In genomic region chr6:49939993-49940498, GRCh38 we compare ENCODE assay signal across 1 cellular context.
A peak's percentile ranks its signal among the peaks of the same experiment; 100 is the strongest.
TF ChIP-seq lines count a peak whose summit lies in the region.

No MANE protein-coding gene starts in this region.

TF ChIP-seq in K562, 482 proteins besides CTCF, POLR2A, EP300 and RAD21 (continued from another document and continues in another):
- TF ChIP-seq ZBTB11 (CRISPR knock-in tag; IDR thresholded peaks at IDR 0.05) (peak in 1 of 3 experiments; percentile 43; a peak in 1 of 6 replicates), POLR3G (IDR thresholded peaks at IDR 0.05; ENCODE audit: extremely low read depth, insufficient read length, insufficient replicate concordance) (no peak), ZNF444 (CRISPR knock-in tag; IDR thresholded peaks at IDR 0.05) (0 out of 2 replicates have a peak, but pooled peaks have one; percentile 46), RBBP5 (IDR thresholded peaks at IDR 0.05; ENCODE audit: borderline replicate concordance, insufficient read depth, low read length, poor library complexity, severe bottlenecking) (peak; percentile 78), SMARCE1 (IDR thresholded peaks at IDR 0.05) (peak; percentile 77), SOX6 (IDR thresholded peaks at IDR 0.05) (peak; percentile 85), MAFG (tag; conservative IDR thresholded peaks at IDR 0.05) (no peak), ATF1 (CRISPR knock-in tag; IDR thresholded peaks at IDR 0.05) (no peak), ATF1 (tag; IDR thresholded peaks at IDR 0.05) (0 out of 2 replicates have a peak, but pooled peaks have one; percentile 37), ZNF217 (CRISPR knock-in tag; IDR thresholded peaks at IDR 0.05) (no peak), MEF2A (IDR thresholded peaks at IDR 0.05; ENCODE audit: control insufficient read depth, low read depth, low read length) (peak; percentile 54; the same call in 1 of the 2 replicates), MECOM (CRISPR knock-in tag; IDR thresholded peaks at IDR 0.05) (0 out of 2 replicates have a peak, but pooled peaks have one; percentile 20), STAT5A (IDR thresholded peaks at IDR 0.05; ENCODE audit: borderline replicate concordance, low read length) (peak; percentile 100), NCOA6 (IDR thresholded peaks at IDR 0.05) (peak; percentile 47), KAT7 (CRISPR knock-in tag; IDR thresholded peaks at IDR 0.05; ENCODE audit: borderline replicate concordance) (peak; percentile 52; the same call in 1 of the 2 replicates), ZNF408 (CRISPR knock-in tag; IDR thresholded peaks at IDR 0.05; ENCODE audit: low read depth) (no peak), PHF8 (IDR thresholded peaks at IDR 0.05; ENCODE audit: borderline replicate concordance, low read length) (peak; percentile 25; the same call in 1 of the 2 replicates), HDAC3 (IDR thresholded peaks at IDR 0.05; ENCODE audit: borderline replicate concordance, partially characterized antibody) (peak; percentile 74), MAZ (CRISPR knock-in tag; conservative IDR thresholded peaks at IDR 0.05 in 1 of 2, IDR thresholded peaks at IDR 0.05 in 1 of 2) (0 out of 4 replicates have a peak, but pooled peaks of 1 of the 2 experiments have one; percentile 38), FOXK2 (conservative IDR thresholded peaks at IDR 0.05 in 1 of 2, IDR thresholded peaks at IDR 0.05 in 1 of 2; ENCODE audit: low read depth in 2 of 2) (peak; percentile 97 to 99), TRIM25 (IDR thresholded peaks at IDR 0.05; ENCODE audit: borderline replicate concordance) (no peak), CBX3 (IDR thresholded peaks at IDR 0.05; ENCODE audit: borderline replicate concordance in 1 of 2, low read length in 2 of 2) (peak in 1 of 2 experiments; percentile 85; a peak in 1 of 3 replicates), ZEB2 (IDR thresholded peaks at IDR 0.05) (peak; percentile 42; the same call in 1 of the 2 replicates), STAT5B (CRISPR knock-in tag; IDR thresholded peaks at IDR 0.05) (no peak), CHCHD3 (CRISPR knock-in tag; IDR thresholded peaks at IDR 0.05) (no peak), TBL1XR1 (IDR thresholded peaks at IDR 0.05; ENCODE audit: low read length in 2 of 2) (peak in 1 of 2 experiments; percentile 91; a peak in 2 of 4 replicates), ZNF184 (CRISPR knock-in tag; IDR thresholded peaks at IDR 0.05) (no peak), CEBPG (CRISPR knock-in tag; IDR thresholded peaks at IDR 0.05) (no peak), CEBPG (tag; conservative IDR thresholded peaks at IDR 0.05 in 1 of 2, IDR thresholded peaks at IDR 0.05 in 1 of 2) (no peak; a peak in 1 of 4 replicates), GABPB1 (CRISPR knock-in tag; IDR thresholded peaks at IDR 0.05) (peak; percentile 38; the same call in 1 of the 2 replicates)
- TF ChIP-seq, protein P1, sequence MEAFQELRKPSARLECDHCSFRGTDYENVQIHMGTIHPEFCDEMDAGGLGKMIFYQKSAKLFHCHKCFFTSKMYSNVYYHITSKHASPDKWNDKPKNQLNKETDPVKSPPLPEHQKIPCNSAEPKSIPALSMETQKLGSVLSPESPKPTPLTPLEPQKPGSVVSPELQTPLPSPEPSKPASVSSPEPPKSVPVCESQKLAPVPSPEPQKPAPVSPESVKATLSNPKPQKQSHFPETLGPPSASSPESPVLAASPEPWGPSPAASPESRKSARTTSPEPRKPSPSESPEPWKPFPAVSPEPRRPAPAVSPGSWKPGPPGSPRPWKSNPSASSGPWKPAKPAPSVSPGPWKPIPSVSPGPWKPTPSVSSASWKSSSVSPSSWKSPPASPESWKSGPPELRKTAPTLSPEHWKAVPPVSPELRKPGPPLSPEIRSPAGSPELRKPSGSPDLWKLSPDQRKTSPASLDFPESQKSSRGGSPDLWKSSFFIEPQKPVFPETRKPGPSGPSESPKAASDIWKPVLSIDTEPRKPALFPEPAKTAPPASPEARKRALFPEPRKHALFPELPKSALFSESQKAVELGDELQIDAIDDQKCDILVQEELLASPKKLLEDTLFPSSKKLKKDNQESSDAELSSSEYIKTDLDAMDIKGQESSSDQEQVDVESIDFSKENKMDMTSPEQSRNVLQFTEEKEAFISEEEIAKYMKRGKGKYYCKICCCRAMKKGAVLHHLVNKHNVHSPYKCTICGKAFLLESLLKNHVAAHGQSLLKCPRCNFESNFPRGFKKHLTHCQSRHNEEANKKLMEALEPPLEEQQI (IDR thresholded peaks at IDR 0.05) = peak; percentile 77
- TF ChIP-seq, protein P2, sequence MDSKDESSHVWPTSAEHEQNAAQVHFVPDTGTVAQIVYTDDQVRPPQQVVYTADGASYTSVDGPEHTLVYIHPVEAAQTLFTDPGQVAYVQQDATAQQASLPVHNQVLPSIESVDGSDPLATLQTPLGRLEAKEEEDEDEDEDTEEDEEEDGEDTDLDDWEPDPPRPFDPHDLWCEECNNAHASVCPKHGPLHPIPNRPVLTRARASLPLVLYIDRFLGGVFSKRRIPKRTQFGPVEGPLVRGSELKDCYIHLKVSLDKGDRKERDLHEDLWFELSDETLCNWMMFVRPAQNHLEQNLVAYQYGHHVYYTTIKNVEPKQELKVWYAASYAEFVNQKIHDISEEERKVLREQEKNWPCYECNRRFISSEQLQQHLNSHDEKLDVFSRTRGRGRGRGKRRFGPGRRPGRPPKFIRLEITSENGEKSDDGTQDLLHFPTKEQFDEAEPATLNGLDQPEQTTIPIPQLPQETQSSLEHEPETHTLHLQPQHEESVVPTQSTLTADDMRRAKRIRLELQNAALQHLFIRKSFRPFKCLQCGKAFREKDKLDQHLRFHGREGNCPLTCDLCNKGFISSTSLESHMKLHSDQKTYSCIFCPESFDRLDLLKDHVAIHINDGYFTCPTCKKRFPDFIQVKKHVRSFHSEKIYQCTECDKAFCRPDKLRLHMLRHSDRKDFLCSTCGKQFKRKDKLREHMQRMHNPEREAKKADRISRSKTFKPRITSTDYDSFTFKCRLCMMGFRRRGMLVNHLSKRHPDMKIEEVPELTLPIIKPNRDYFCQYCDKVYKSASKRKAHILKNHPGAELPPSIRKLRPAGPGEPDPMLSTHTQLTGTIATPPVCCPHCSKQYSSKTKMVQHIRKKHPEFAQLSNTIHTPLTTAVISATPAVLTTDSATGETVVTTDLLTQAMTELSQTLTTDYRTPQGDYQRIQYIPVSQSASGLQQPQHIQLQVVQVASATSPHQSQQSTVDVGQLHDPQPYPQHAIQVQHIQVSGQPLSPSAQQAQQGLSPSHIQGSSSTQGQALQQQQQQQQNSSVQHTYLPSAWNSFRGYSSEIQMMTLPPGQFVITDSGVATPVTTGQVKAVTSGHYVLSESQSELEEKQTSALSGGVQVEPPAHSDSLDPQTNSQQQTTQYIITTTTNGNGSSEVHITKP (IDR thresholded peaks at IDR 0.05; ENCODE audit: partially characterized antibody) = peak; percentile 8
- TF ChIP-seq, protein P3, sequence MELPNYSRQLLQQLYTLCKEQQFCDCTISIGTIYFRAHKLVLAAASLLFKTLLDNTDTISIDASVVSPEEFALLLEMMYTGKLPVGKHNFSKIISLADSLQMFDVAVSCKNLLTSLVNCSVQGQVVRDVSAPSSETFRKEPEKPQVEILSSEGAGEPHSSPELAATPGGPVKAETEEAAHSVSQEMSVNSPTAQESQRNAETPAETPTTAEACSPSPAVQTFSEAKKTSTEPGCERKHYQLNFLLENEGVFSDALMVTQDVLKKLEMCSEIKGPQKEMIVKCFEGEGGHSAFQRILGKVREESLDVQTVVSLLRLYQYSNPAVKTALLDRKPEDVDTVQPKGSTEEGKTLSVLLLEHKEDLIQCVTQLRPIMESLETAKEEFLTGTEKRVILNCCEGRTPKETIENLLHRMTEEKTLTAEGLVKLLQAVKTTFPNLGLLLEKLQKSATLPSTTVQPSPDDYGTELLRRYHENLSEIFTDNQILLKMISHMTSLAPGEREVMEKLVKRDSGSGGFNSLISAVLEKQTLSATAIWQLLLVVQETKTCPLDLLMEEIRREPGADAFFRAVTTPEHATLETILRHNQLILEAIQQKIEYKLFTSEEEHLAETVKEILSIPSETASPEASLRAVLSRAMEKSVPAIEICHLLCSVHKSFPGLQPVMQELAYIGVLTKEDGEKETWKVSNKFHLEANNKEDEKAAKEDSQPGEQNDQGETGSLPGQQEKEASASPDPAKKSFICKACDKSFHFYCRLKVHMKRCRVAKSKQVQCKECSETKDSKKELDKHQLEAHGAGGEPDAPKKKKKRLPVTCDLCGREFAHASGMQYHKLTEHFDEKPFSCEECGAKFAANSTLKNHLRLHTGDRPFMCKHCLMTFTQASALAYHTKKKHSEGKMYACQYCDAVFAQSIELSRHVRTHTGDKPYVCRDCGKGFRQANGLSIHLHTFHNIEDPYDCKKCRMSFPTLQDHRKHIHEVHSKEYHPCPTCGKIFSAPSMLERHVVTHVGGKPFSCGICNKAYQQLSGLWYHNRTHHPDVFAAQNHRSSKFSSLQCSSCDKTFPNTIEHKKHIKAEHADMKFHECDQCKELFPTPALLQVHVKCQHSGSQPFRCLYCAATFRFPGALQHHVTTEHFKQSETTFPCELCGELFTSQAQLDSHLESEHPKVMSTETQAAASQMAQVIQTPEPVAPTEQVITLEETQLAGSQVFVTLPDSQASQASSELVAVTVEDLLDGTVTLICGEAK (IDR thresholded peaks at IDR 0.05) = peak; percentile 62; the same call in 1 of the 2 replicates
- TF ChIP-seq, protein P3 (CRISPR knock-in tag; IDR thresholded peaks at IDR 0.05) = no peak
- TF ChIP-seq, protein P4, sequence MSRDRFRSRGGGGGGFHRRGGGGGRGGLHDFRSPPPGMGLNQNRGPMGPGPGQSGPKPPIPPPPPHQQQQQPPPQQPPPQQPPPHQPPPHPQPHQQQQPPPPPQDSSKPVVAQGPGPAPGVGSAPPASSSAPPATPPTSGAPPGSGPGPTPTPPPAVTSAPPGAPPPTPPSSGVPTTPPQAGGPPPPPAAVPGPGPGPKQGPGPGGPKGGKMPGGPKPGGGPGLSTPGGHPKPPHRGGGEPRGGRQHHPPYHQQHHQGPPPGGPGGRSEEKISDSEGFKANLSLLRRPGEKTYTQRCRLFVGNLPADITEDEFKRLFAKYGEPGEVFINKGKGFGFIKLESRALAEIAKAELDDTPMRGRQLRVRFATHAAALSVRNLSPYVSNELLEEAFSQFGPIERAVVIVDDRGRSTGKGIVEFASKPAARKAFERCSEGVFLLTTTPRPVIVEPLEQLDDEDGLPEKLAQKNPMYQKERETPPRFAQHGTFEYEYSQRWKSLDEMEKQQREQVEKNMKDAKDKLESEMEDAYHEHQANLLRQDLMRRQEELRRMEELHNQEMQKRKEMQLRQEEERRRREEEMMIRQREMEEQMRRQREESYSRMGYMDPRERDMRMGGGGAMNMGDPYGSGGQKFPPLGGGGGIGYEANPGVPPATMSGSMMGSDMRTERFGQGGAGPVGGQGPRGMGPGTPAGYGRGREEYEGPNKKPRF (IDR thresholded peaks at IDR 0.05; ENCODE audit: low read depth, low read length) = no peak
